17 cellular contexts compared by ENCODE assay signal in the genomic region with DNA sequence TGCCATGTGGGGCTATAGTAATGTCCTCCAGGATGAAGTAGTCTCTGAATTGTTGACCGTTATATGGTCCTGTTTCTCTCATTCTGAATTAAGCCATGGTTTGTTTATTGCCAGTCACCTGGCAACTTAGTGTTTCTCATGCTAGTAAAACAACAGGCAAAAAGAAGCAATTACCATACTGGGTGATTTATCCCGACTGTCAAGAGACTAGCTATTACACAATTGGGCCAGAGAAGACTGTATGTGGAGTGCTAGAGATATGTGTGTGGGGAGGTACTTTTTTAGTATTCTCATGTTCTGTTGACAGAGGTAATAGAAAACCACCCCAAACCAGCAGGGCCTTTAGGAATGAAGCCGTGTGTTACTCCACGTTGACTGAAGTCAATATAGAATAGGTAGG.
A peak's percentile ranks its signal among the peaks of the same experiment; 100 is the strongest.
DNase-seq lines count a peak whose midpoint lies in the region; ATAC-seq and TF ChIP-seq lines count a peak whose summit lies in the region.
"Had no signal": no experiment of that assay in that cellular context is flagged by ENCODE, and none has a peak within 500 bp of the region (broad histone marks: within the 10 kb centered on the region; RNA-seq: fewer than 3 reads in every experiment).

No MANE protein-coding gene starts in this region.

- no peak overlapping the region for H2BK120ac ChIP-seq in mesenchymal stem cell (ENCODE audit: low read depth, low read length)

- H3K4me3 ChIP-seq in mesenchymal stem cell (ENCODE audit: insufficient read depth in 1 of 2, low read depth in 1 of 2, low read length in 2 of 2): no peak overlapping the region
- H3K4me3 ChIP-seq: GM23338 had no signal

- H4K8ac ChIP-seq in mesenchymal stem cell (ENCODE audit: low read length): no peak overlapping the region

- H3K18ac ChIP-seq in mesenchymal stem cell (ENCODE audit: low read depth in 1 of 2, low read length in 2 of 2): no peak overlapping the region

- no peak overlapping the region for H2AFZ ChIP-seq in mesenchymal stem cell (ENCODE audit: low read depth, low read length)
- H2AFZ ChIP-seq: GM23338 had no signal

- no peak overlapping the region for H3K4me3 Mint-ChIP-seq in Calu3 (ENCODE audit: low read depth, unreplicated experiment)
- H3K4me3 Mint-ChIP-seq: CD4-positive, CD25-positive, alpha-beta regulatory T cell; GM23338; IgD-negative memory B cell had no signal

- 69% methylated on average over 2 of the region's 4 CpGs for WGBS in mesenchymal stem cell

- no peak overlapping the region for H3K23ac ChIP-seq in mesenchymal stem cell (ENCODE audit: low read length in 2 of 2)

- no peaks in the 10 kb centered on the region for H3K36me3 ChIP-seq in mesenchymal stem cell (ENCODE audit: control insufficient read depth in 1 of 2, insufficient read depth in 2 of 2, low read depth in 1 of 2, low read length in 2 of 2)

- no peak overlapping the region for H2BK15ac ChIP-seq in mesenchymal stem cell (ENCODE audit: low read depth, poor library complexity, severe bottlenecking)

- no peak overlapping the region for H3K27ac ChIP-seq in mesenchymal stem cell (ENCODE audit: low read length, poor library complexity, severe bottlenecking)

- intact Hi-C loops in Calu3 (cut with micrococcal nuclease; ENCODE audit: unreplicated experiment): no loop called here

- no peak overlapping the region for H2BK5ac ChIP-seq in mesenchymal stem cell (ENCODE audit: low read depth, low read length, poor library complexity, severe bottlenecking)

- no peak overlapping the region for H3K4me2 ChIP-seq in mesenchymal stem cell (ENCODE audit: low read length, poor library complexity, severe bottlenecking)
- H3K4me2 ChIP-seq: GM23338 had no signal

- H3K9ac ChIP-seq in mesenchymal stem cell (ENCODE audit: low read length): no peak overlapping the region

- no peak overlapping the region for H2BK12ac ChIP-seq in mesenchymal stem cell (ENCODE audit: low read length in 2 of 2)

- peaks cover 3% of the 10 kb centered on the region for H3K9me3 Mint-ChIP-seq in Calu3 (ENCODE audit: low read depth, unreplicated experiment)
- H3K9me3 Mint-ChIP-seq: GM23338 had no signal

- ATAC-seq in GM19328 (IDR thresholded peaks at IDR 0.05; ENCODE audit: unreplicated experiment) (no peak), GM18909 (IDR thresholded peaks at IDR 0.05; ENCODE audit: poor library complexity, unreplicated experiment) (no peak)
- ATAC-seq: GM23338 had no signal

- no peaks in the 10 kb centered on the region for H3K36me3 Mint-ChIP-seq in Calu3 (ENCODE audit: insufficient read depth, unreplicated experiment)
- H3K36me3 Mint-ChIP-seq: CD4-positive, CD25-positive, alpha-beta regulatory T cell; IgD-negative memory B cell had no signal

- no TSS peak for BruUV-seq in Calu3 (replicated peaks; lab: Mats Ljungman, UMichigan)

- CTCF ChIA-PET in Calu3 (lab: Charles Lee): no interaction called here

- H3K4ac ChIP-seq in mesenchymal stem cell (ENCODE audit: low read depth in 1 of 2, low read length in 2 of 2): no peak overlapping the region

- DNase-seq in NOMO-1 treated with DMSO at 0.1 percent for 48 hours (lab: John Stamatoyannopoulos, UW; ENCODE audit: unreplicated experiment) (peak; percentile 34), NOMO-1 treated with dmso at 0.1 percent for 144 hours (lab: John Stamatoyannopoulos, UW; ENCODE audit: unreplicated experiment) (no peak), NCI-H748 treated with DMSO at 0.1 percent for 48 hours (lab: John Stamatoyannopoulos, UW) (peak; percentile 20), mesenchymal stem cell (peak; percentile 1), Calu3 (no peak)
- DNase-seq: CD4-positive, CD25-positive, alpha-beta regulatory T cell; DND-41; HCEC 1CT; NCI-H1436; NCI-H187 treated with DMSO at 0.1 percent for 48 hours; NCI-H2171; NCI-H774; Right ventricle myocardium superior had no signal

- no peaks in the 10 kb centered on the region for H3K4me1 ChIP-seq in mesenchymal stem cell (ENCODE audit: control insufficient read depth, insufficient read depth, low read depth, low read length)

- H3K27me3 Mint-ChIP-seq in Calu3 (ENCODE audit: unreplicated experiment): no peaks in the 10 kb centered on the region
- H3K27me3 Mint-ChIP-seq: CD4-positive, CD25-positive, alpha-beta regulatory T cell; IgD-negative memory B cell had no signal

- no peaks in the 10 kb centered on the region for H3K4me1 Mint-ChIP-seq in Calu3 (ENCODE audit: low read depth, unreplicated experiment)
- H3K4me1 Mint-ChIP-seq: CD4-positive, CD25-positive, alpha-beta regulatory T cell; GM23338; IgD-negative memory B cell had no signal

- no peak overlapping the region for H2AK5ac ChIP-seq in mesenchymal stem cell (ENCODE audit: low read length, severe bottlenecking)

- peaks cover 0 to 2% of the 10 kb centered on the region in 2 experiments for H3K27me3 ChIP-seq in mesenchymal stem cell (ENCODE audit: control insufficient read depth in 1 of 2, insufficient read depth in 1 of 2, low read length in 2 of 2)

- no peak overlapping the region for H3K27ac Mint-ChIP-seq in Calu3 (ENCODE audit: unreplicated experiment)
- H3K27ac Mint-ChIP-seq: CD4-positive, CD25-positive, alpha-beta regulatory T cell; GM23338; IgD-negative memory B cell had no signal

- H4K91ac ChIP-seq in mesenchymal stem cell (ENCODE audit: low read length): no peak overlapping the region

- H3K14ac ChIP-seq in mesenchymal stem cell (ENCODE audit: low read length in 2 of 2): no peak overlapping the region

- no peaks in the 10 kb centered on the region for H3K9me3 ChIP-seq in mesenchymal stem cell (ENCODE audit: control insufficient read depth, low read length)

- TF ChIP-seq CTCF in Calu3 (IDR thresholded peaks at IDR 0.05; ENCODE audit: unreplicated experiment): no peak

- no peaks in the 10 kb centered on the region for H3K79me1 ChIP-seq in mesenchymal stem cell (replicated peaks; ENCODE audit: low read length, poor library complexity, severe bottlenecking)

Comparison
In these comparisons a context has a peak if more than half of its experiments do, and no peak if none do; other contexts are left out.
1. DNase-seq: peak in NOMO-1 treated with DMSO at 0.1 percent for 48 hours (single experiment), NCI-H748 treated with DMSO at 0.1 percent for 48 hours (single experiment) and mesenchymal stem cell (single experiment); none in NOMO-1 treated with dmso at 0.1 percent for 144 hours (single experiment) and Calu3 (single experiment).